ENCODE assay signal across 21 cellular contexts in the genomic region with DNA sequence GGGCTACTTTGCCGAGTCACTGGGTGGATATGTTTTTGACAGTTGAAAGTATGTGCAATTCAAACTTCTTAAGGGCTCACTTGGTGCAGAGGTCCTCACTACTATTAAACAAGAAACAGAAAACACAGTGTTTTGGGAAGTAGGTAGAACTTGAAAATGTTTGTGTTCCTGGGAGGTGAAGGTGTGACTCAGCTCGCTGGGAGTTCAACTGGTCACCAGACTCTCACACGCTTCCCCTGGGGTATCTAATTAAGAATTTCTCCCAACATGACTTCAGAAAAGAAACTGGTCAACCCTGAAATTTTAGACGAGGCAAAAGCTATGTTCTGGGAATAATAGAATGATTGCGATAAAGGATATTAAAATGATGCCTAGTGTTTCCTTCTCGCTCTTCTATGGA.
DNase-seq lines count a peak whose midpoint lies in the region; ATAC-seq, FAIRE-seq and TF ChIP-seq lines count a peak whose summit lies in the region.
"Had no signal": no experiment of that assay in that cellular context is flagged by ENCODE, and none has a peak within 500 bp of the region (broad histone marks: within the 10 kb centered on the region; RNA-seq: fewer than 3 reads in every experiment).

No MANE protein-coding gene starts in this region.

- TF ChIP-seq RAD21 in GM12878 (IDR thresholded peaks at IDR 0.05; ENCODE audit: insufficient read depth, low read depth, low read length): no peak

- TF ChIP-seq CTCF in GM23338 (conservative IDR thresholded peaks at IDR 0.05; ENCODE audit: low read depth in 2 of 2) (no peak), GM12878 (IDR thresholded peaks at IDR 0.05 in 2 of 3, conservative IDR thresholded peaks at IDR 0.05 in 1 of 3; ENCODE audit: control insufficient read depth in 2 of 3, extremely low read depth in 1 of 3, insufficient read depth in 1 of 3, low read depth in 3 of 3, low read length in 3 of 3) (no peak), chondrocyte (IDR thresholded peaks at IDR 0.05) (no peak), gastrocnemius medialis (IDR thresholded peaks at IDR 0.05 in 4 of 5, conservative IDR thresholded peaks at IDR 0.05 in 1 of 5) (no peak)

- H3K9me2 ChIP-seq in GM23338 (ENCODE audit: insufficient read depth): peaks cover 5% of the 10 kb centered on the region; the same call in 1 of the 2 replicates

- peaks cover 20% of the 10 kb centered on the region for H3K4me1 Mint-ChIP-seq in GM23338
- no peaks in the 10 kb centered on the region for H3K4me1 Mint-ChIP-seq in chondrocyte (ENCODE audit: low read depth)
- H3K4me1 Mint-ChIP-seq: CD4-positive, CD25-positive, alpha-beta regulatory T cell; CD8-positive, alpha-beta memory T cell; IgD-negative memory B cell had no signal

- H4K20me1 ChIP-seq in GM23338 (replicated peaks; ENCODE audit: insufficient read depth) (no peaks in the 10 kb centered on the region), GM12878 (ENCODE audit: control insufficient read depth, insufficient read depth) (no peaks in the 10 kb centered on the region)

- ATAC-seq in GM23338: no peak
- peak; percentile 22; the same call in 1 of the 3 replicates for ATAC-seq in GM12878
- no peak for ATAC-seq in gastrocnemius medialis
- ATAC-seq: HepG2 had no signal

- POLR2A ChIA-PET in GM12878 (lab: Charles Lee): no interaction called here

- SMC1A ChIA-PET in GM12878 (lab: Charles Lee; ENCODE audit: uncharacterized antibody, unreplicated experiment): interaction anchor here (1.7 kb wide), 1 partner anchor 26 kb away, joined by 6 read pairs; no protein-coding TSS in a partner anchor

- RAD21 ChIA-PET in GM12878 (lab: Charles Lee; ENCODE audit: unreplicated experiment): no interaction called here

- H3K36me3 Mint-ChIP-seq in GM23338 (ENCODE audit: low read depth) (no peaks in the 10 kb centered on the region; the same call in 2 of the 3 replicates), chondrocyte (ENCODE audit: low read depth) (no peaks in the 10 kb centered on the region)
- H3K36me3 Mint-ChIP-seq: CD4-positive, CD25-positive, alpha-beta regulatory T cell; CD8-positive, alpha-beta memory T cell; IgD-negative memory B cell had no signal

- H3K27ac Mint-ChIP-seq in GM23338 (peak overlapping the region; percentile 44; the same call in 1 of the 2 replicates), chondrocyte (ENCODE audit: unreplicated experiment) (no peak overlapping the region)
- H3K27ac Mint-ChIP-seq: CD4-positive, CD25-positive, alpha-beta regulatory T cell; CD8-positive, alpha-beta memory T cell; IgD-negative memory B cell had no signal

- no peaks in the 10 kb centered on the region for H3K27me3 ChIP-seq in GM23338 (ENCODE audit: insufficient read depth)
- H3K27me3 ChIP-seq in GM12878 (replicated peaks in 1 of 2; ENCODE audit: control insufficient read depth in 2 of 2, insufficient read depth in 2 of 2, low read length in 1 of 2): no peaks in the 10 kb centered on the region
- no peaks in the 10 kb centered on the region for H3K27me3 ChIP-seq in gastrocnemius medialis
- H3K27me3 ChIP-seq: BE2C had no signal

- intact Hi-C loops in GM12878 (cut with micrococcal nuclease; ENCODE audit: unreplicated experiment): no loop called here
- intact Hi-C loops in gastrocnemius medialis (cut with DNase I; ENCODE audit: low total_unique reads): no loop called here

- CTCF ChIA-PET in GM12878 (lab: Yijun Ruan, JAX): interaction anchor here (0.6 to 2.0 kb wide), 2 partner anchors 9 to 1034 kb away, joined by 3 to 5 read pairs; no protein-coding TSS in a partner anchor

- no peaks in the 10 kb centered on the region for H3F3A ChIP-seq in GM23338 (replicated peaks; ENCODE audit: low read depth)

- H3K9ac ChIP-seq in GM12878 (ENCODE audit: control insufficient read depth, insufficient read depth, low read length): no peak overlapping the region

- WGBS in GM12878 (ENCODE audit: insufficient coverage, insufficient replicate concordance, low lambda C conversion rate, missing lambda C conversion rate): 23% methylated on average over 6 of the region's 6 CpGs

- H2AFZ ChIP-seq in GM23338 (peak overlapping the region; percentile 28; the same call in 1 of the 2 replicates), GM12878 (ENCODE audit: control insufficient read depth, low read depth, low read length) (no peak overlapping the region)

- BruUV-seq in GM12878 (replicated peaks; lab: Mats Ljungman, UMichigan): no TSS peak

- no peaks in the 10 kb centered on the region for H3K36me3 ChIP-seq in GM23338 (ENCODE audit: insufficient read depth)
- no peaks in the 10 kb centered on the region for H3K36me3 ChIP-seq in GM12878 (ENCODE audit: control insufficient read depth in 2 of 2, insufficient read depth in 2 of 2, low read length in 1 of 2)
- no peaks in the 10 kb centered on the region for H3K36me3 ChIP-seq in gastrocnemius medialis
- H3K36me3 ChIP-seq: BE2C had no signal

- H3K4me3 Mint-ChIP-seq in GM23338: no peak overlapping the region
- H3K4me3 Mint-ChIP-seq in chondrocyte (ENCODE audit: unreplicated experiment): no peak overlapping the region
- H3K4me3 Mint-ChIP-seq: CD8-positive, alpha-beta memory T cell; IgD-negative memory B cell had no signal

- H3K27ac ChIP-seq in GM23338 (ENCODE audit: low read depth): no peak overlapping the region
- no peak overlapping the region for H3K27ac ChIP-seq in GM12878 (ENCODE audit: control insufficient read depth, insufficient read depth)
- no peak overlapping the region for H3K27ac ChIP-seq in gastrocnemius medialis

- H3K9me3 ChIP-seq in GM12878 (replicated peaks; ENCODE audit: control insufficient read depth, insufficient read depth, low read length) (no peaks in the 10 kb centered on the region; the same call in 1 of the 3 replicates), gastrocnemius medialis (no peaks in the 10 kb centered on the region)
- H3K9me3 ChIP-seq: BE2C had no signal

- DNase-seq in GM23338 (ENCODE audit: low spot score) (peak; percentile 15), GM12878 (ENCODE audit: low read depth, low spot score) (no peak), kidney tubule cell (ENCODE audit: low spot score) (peak; percentile 60), superior temporal gyrus (ENCODE audit: extremely low spot score) (no peak), chondrocyte (ENCODE audit: low spot score) (no peak), gastrocnemius medialis (no peak)
- DNase-seq in NK-92 treated with Interleukin-12 subunit alpha and Interleukin-12 subunit beta, amount 100 ng/mL, for 24 hours (lab: John Stamatoyannopoulos, UW): no peak
- DNase-seq: ACHN; BE2C; C1 segment of cervical spinal cord; CD4-positive, CD25-positive, alpha-beta regulatory T cell; CD8-positive, alpha-beta memory T cell; COR-L47; GDM1; HCEC 1CT; KBM-7 had no signal

- H3K4me2 ChIP-seq in GM23338: no peak overlapping the region
- H3K4me2 ChIP-seq in GM12878 (ENCODE audit: control insufficient read depth, insufficient read depth): no peak overlapping the region

- H3K4me1 ChIP-seq in GM23338 (ENCODE audit: insufficient read depth): peaks cover 12% of the 10 kb centered on the region
- H3K4me1 ChIP-seq in GM12878 (ENCODE audit: control insufficient read depth, insufficient read depth, low read length): no peaks in the 10 kb centered on the region
- H3K4me1 ChIP-seq in gastrocnemius medialis: no peaks in the 10 kb centered on the region
- H3K4me1 ChIP-seq: BE2C had no signal

- H3K27me3 Mint-ChIP-seq in GM23338 (ENCODE audit: insufficient read depth, low read depth, poor library complexity) (peaks cover 5% of the 10 kb centered on the region), chondrocyte (ENCODE audit: low read depth) (no peaks in the 10 kb centered on the region)
- H3K27me3 Mint-ChIP-seq: CD4-positive, CD25-positive, alpha-beta regulatory T cell; CD8-positive, alpha-beta memory T cell; IgD-negative memory B cell had no signal

- TF ChIP-seq EP300 in GM12878 (IDR thresholded peaks at IDR 0.05; ENCODE audit: borderline replicate concordance in 1 of 2, control insufficient read depth in 1 of 2, low read depth in 2 of 2, low read length in 2 of 2): no peak

- in situ Hi-C loops in GM12878 (cut with MboI) (no loop called here), gastrocnemius medialis (cut with MboI; ENCODE audit: low sequenced_read_pairs in 4 of 4) (no loop called here)

- peaks cover 50% of the 10 kb centered on the region for H3K9me3 Mint-ChIP-seq in GM23338
- no peaks in the 10 kb centered on the region for H3K9me3 Mint-ChIP-seq in chondrocyte (ENCODE audit: low read depth)

- H3K4me3 ChIP-seq in GM23338: no peak overlapping the region
- no peak overlapping the region for H3K4me3 ChIP-seq in GM12878
- no peak overlapping the region for H3K4me3 ChIP-seq in gastrocnemius medialis

- TF ChIP-seq POLR2A in GM12878 (IDR thresholded peaks at IDR 0.05; ENCODE audit: low read depth, low read length) (no peak), gastrocnemius medialis (IDR thresholded peaks at IDR 0.05) (no peak)

- no peak for FAIRE-seq in GM12878 (lab: Jason Lieb, UNC)
- FAIRE-seq: A204.1, D721Med, H54, HepG2 had no signal

- H3K79me2 ChIP-seq in GM23338 (replicated peaks; ENCODE audit: insufficient read depth) (no peaks in the 10 kb centered on the region), GM12878 (ENCODE audit: control insufficient read depth, insufficient read depth, low read length) (no peaks in the 10 kb centered on the region)

TF ChIP-seq in GM23338, 12 proteins besides CTCF, POLR2A, EP300 and RAD21:
- TF ChIP-seq EZH2phosphoT487 (IDR thresholded peaks at IDR 0.05; ENCODE audit: unreplicated experiment): no peak
TF ChIP-seq in GM23338: peak in this region for 0.

TF ChIP-seq in GM12878, 131 proteins besides CTCF, POLR2A, EP300 and RAD21:
- no peak for TF ChIP-seq POU2F2 (IDR thresholded peaks at IDR 0.05; ENCODE audit: borderline replicate concordance, low read depth, low read length)
- no peak for TF ChIP-seq CBFB (IDR thresholded peaks at IDR 0.05; ENCODE audit: low read depth)
- TF ChIP-seq BCL11A (IDR thresholded peaks at IDR 0.05; ENCODE audit: low read depth, low read length): no peak
- no peak for TF ChIP-seq CEBPB (IDR thresholded peaks at IDR 0.05; ENCODE audit: borderline replicate concordance in 1 of 2, low read depth in 2 of 2, low read length in 2 of 2)
- TF ChIP-seq NFIC (IDR thresholded peaks at IDR 0.05; ENCODE audit: low read depth, low read length): no peak
- no peak for TF ChIP-seq STAT3 (IDR thresholded peaks at IDR 0.05; ENCODE audit: low read depth, low read length)
- TF ChIP-seq NR2C1 (IDR thresholded peaks at IDR 0.05): no peak
- TF ChIP-seq SREBF2 (IDR thresholded peaks at IDR 0.05; ENCODE audit: low read length): no peak
- TF ChIP-seq RUNX3 (IDR thresholded peaks at IDR 0.05; ENCODE audit: low read length): no peak
TF ChIP-seq in GM12878: peak in this region for 0.

Comparison
In these comparisons a context has a peak if more than half of its experiments do, and no peak if none do; other contexts are left out.
1. DNase-seq: peak in GM23338 (single experiment) and kidney tubule cell (single experiment); none in GM12878 (single experiment), NK-92 treated with Interleukin-12 subunit alpha and Interleukin-12 subunit beta, amount 100 ng/mL, for 24 hours (single experiment), superior temporal gyrus (single experiment), chondrocyte (single experiment) and gastrocnemius medialis (0 of 2).